In the genomic region with DNA sequence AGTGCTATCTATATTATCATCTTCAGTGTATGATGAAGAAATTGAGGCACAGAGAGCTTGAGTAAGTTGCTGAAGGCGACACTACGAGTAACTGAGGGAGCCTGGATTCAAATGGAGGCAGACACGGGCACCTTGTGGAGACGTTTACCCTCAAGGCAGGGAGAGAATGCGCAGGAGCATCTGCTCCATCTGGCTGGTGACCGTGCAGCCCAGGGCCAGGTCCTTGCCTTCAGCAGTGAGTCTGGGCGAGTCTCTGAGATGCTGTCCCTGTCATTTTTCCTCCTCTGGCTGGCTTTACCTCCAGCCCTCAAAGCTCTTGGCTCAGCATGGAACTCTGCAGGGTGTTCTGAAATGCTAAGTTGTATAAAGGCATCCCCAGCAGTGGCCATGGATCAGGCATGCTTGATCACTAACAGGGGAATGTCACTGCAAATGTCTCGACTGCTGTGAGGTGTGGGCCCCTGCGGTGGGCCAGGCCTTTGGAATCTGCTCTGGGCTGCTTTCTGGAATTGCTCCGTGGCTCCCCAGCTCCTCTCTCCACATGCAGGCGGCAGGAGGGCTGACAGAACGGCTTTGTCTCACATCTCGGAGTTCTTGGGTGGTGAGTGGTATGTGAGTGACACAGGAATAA, we compare ENCODE assay signal across 1 cellular context.
TF ChIP-seq lines count a peak whose summit lies in the region.

No MANE protein-coding gene starts in this region.

TF ChIP-seq in HepG2, 621 proteins besides CTCF, POLR2A, EP300 and RAD21 (continued from another document):
- TF ChIP-seq, protein P1, sequence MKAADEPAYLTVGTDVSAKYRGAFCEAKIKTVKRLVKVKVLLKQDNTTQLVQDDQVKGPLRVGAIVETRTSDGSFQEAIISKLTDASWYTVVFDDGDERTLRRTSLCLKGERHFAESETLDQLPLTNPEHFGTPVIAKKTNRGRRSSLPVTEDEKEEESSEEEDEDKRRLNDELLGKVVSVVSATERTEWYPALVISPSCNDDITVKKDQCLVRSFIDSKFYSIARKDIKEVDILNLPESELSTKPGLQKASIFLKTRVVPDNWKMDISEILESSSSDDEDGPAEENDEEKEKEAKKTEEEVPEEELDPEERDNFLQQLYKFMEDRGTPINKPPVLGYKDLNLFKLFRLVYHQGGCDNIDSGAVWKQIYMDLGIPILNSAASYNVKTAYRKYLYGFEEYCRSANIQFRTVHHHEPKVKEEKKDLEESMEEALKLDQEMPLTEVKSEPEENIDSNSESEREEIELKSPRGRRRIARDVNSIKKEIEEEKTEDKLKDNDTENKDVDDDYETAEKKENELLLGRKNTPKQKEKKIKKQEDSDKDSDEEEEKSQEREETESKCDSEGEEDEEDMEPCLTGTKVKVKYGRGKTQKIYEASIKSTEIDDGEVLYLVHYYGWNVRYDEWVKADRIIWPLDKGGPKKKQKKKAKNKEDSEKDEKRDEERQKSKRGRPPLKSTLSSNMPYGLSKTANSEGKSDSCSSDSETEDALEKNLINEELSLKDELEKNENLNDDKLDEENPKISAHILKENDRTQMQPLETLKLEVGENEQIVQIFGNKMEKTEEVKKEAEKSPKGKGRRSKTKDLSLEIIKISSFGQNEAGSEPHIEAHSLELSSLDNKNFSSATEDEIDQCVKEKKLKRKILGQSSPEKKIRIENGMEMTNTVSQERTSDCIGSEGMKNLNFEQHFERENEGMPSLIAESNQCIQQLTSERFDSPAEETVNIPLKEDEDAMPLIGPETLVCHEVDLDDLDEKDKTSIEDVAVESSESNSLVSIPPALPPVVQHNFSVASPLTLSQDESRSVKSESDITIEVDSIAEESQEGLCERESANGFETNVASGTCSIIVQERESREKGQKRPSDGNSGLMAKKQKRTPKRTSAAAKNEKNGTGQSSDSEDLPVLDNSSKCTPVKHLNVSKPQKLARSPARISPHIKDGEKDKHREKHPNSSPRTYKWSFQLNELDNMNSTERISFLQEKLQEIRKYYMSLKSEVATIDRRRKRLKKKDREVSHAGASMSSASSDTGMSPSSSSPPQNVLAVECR (CRISPR knock-in tag; IDR thresholded peaks at IDR 0.05; ENCODE audit: borderline replicate concordance): no peak
- TF ChIP-seq ZNF7 (CRISPR knock-in tag; IDR thresholded peaks at IDR 0.05): no peak
- TF ChIP-seq HOXA3 (CRISPR knock-in tag; IDR thresholded peaks at IDR 0.05): no peak
